6 cellular contexts compared by ENCODE assay signal in the genomic region with DNA sequence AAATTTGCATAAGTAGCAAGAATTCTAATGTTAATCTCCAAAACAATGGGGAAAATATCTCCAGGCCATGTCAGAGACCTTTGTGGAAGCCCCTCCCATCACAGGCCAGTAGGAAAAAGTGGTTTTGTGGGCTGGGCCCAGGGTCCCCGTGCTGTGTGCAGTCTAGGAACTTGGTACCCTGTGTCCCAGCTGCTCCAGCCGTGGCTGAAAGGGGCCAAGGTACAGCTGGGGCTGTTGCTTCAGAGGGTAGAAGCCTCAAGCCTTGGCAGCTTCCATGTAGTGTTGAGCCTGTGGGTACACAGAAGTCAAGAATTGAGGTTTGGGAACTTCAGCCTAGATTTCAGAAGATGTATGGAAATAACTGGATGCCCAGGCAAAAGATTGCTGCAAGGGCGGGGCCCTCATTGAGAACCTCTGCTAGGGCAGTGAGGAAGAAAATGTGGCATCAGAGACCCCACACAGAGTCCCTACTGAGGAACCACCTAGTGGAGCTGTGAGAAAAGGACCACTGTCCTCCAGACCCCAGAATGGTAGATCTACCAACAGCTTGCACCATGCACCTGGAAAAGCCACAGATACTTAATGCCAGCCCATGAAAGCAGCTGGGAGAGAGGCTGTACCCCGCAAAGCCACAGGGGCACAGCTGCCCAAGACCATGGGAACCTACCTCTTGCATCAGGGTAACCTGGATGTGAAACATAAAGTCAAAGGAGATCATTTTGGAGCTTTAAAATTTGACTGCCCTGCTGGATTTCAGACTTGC. TPM values are rescaled to one million over a fixed set of nuclear protein-coding genes. Genes with fewer than 3 reads are reported as not detected.
"Had no signal": no experiment of that assay in that cellular context is flagged by ENCODE, and none has a peak within 500 bp of the region (broad histone marks: within the 10 kb centered on the region; RNA-seq: fewer than 3 reads in every experiment).

No MANE protein-coding gene starts in this region.

RNA-seq across cellular contexts. Expression of a gene that starts 51.0 kb away (rescaled TPM):
- total RNA-seq: M059J; OCI-LY7; PC-9; SJCRH30; SK-MEL-5; T-helper 1 cell treated with Interleukin-12 subunit alpha and Interleukin-12 subunit beta and Interleukin-4 antibody, amounts not matched to agents 30 ng/mL and 1 ng/mL, for 36 hours had no signal
